ENCODE assay signal across 1 cellular context in the genomic region with DNA sequence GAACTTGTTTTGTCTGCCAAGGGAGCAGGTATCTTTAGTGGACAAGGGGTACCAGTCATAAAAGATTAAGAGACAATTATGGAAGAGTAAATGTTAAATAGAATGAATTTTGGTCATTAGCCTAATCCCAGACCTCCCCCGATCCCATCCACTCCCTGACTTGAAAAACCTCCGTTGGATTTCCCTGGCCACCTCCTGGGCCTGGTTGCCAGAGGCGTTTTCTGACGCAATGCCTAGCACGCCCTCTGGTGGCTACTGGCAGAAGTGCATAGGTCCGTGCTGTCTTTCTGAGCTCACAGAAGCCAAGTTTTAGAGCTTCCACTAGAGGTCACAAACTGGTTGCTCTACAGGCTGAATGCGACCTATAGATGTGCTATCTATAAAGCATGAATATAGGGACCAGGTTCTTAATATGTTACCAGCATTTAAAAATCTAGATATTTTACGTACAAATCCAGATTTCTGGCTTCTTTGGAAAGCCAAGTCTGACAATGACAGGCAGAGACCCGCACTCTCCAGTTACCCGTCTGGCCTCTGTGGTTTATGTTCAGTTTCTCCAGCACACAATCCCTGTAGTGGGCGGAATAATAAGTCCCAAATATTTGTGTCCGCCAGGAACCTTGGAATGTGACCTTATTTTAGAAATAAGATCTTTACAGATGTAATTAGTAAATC.
TF ChIP-seq lines count a peak whose summit lies in the region.

No MANE protein-coding gene starts in this region.

TF ChIP-seq in HepG2, 621 proteins besides CTCF, POLR2A, EP300 and RAD21 (continued from another document and continues in another):
- TF ChIP-seq SYNCRIP (IDR thresholded peaks at IDR 0.05; ENCODE audit: insufficient read depth, low read depth, low read length) (no peak), SMAD9 (CRISPR knock-in tag; IDR thresholded peaks at IDR 0.05) (no peak), CHD4 (IDR thresholded peaks at IDR 0.05; ENCODE audit: borderline replicate concordance, low read length) (no peak), FLYWCH1 (CRISPR knock-in tag; IDR thresholded peaks at IDR 0.05) (no peak), DPF2 (CRISPR knock-in tag; IDR thresholded peaks at IDR 0.05; ENCODE audit: borderline replicate concordance, low read depth) (no peak), DR1 (CRISPR knock-in tag; IDR thresholded peaks at IDR 0.05) (no peak), ZNF878 (CRISPR knock-in tag; IDR thresholded peaks at IDR 0.05) (no peak), ZNF749 (CRISPR knock-in tag; IDR thresholded peaks at IDR 0.05; ENCODE audit: borderline replicate concordance) (no peak), ZNF747 (CRISPR knock-in tag; IDR thresholded peaks at IDR 0.05; ENCODE audit: borderline replicate concordance) (no peak), ZNF570 (CRISPR knock-in tag; IDR thresholded peaks at IDR 0.05; ENCODE audit: borderline replicate concordance) (no peak), ZNF234 (CRISPR knock-in tag; conservative IDR thresholded peaks at IDR 0.05) (no peak), HNRNPLL (IDR thresholded peaks at IDR 0.05; ENCODE audit: low read depth, low read length, poor library complexity, severe bottlenecking) (no peak), ZBTB20 (CRISPR knock-in tag; IDR thresholded peaks at IDR 0.05; ENCODE audit: borderline replicate concordance, low read depth) (peak; percentile 78; the same call in 1 of the 2 replicates), ADNP (CRISPR knock-in tag; IDR thresholded peaks at IDR 0.05) (no peak), NCOR1 (IDR thresholded peaks at IDR 0.05; ENCODE audit: borderline replicate concordance, low read length) (no peak), ZNF552 (CRISPR knock-in tag; IDR thresholded peaks at IDR 0.05; ENCODE audit: borderline replicate concordance) (no peak), TSC22D2 (CRISPR knock-in tag; IDR thresholded peaks at IDR 0.05; ENCODE audit: borderline replicate concordance) (0 out of 2 replicates have a peak, but pooled peaks have one; percentile 76), ETV5 (CRISPR knock-in tag; IDR thresholded peaks at IDR 0.05; ENCODE audit: borderline replicate concordance) (peak; percentile 46; the same call in 1 of the 2 replicates), U2AF1 (optimal IDR thresholded peaks at IDR 0.05; ENCODE audit: low read depth, low read length) (no peak), ZNF547 (CRISPR knock-in tag; IDR thresholded peaks at IDR 0.05) (no peak), FOXM1 (CRISPR knock-in tag; IDR thresholded peaks at IDR 0.05) (no peak), GPN1 (CRISPR knock-in tag; IDR thresholded peaks at IDR 0.05; ENCODE audit: borderline replicate concordance) (no peak), ZZZ3 (CRISPR knock-in tag; IDR thresholded peaks at IDR 0.05; ENCODE audit: borderline replicate concordance) (no peak), NR2F1 (CRISPR knock-in tag; IDR thresholded peaks at IDR 0.05) (peak in 1 of 2 experiments; percentile 56; a peak in 1 of 4 replicates), ZNF501 (CRISPR knock-in tag; IDR thresholded peaks at IDR 0.05) (peak; percentile 47), CEBPB (IDR thresholded peaks at IDR 0.05; ENCODE audit: borderline replicate concordance, low read depth, low read length) (peak; percentile 89), ZNF263 (CRISPR knock-in tag; IDR thresholded peaks at IDR 0.05) (no peak), MED13 (CRISPR knock-in tag; IDR thresholded peaks at IDR 0.05) (no peak), ARID2 (CRISPR knock-in tag; IDR thresholded peaks at IDR 0.05; ENCODE audit: borderline replicate concordance) (no peak), POLR2AphosphoS2 (IDR thresholded peaks at IDR 0.05; ENCODE audit: low read depth, low read length) (no peak)
- TF ChIP-seq, protein P1, sequence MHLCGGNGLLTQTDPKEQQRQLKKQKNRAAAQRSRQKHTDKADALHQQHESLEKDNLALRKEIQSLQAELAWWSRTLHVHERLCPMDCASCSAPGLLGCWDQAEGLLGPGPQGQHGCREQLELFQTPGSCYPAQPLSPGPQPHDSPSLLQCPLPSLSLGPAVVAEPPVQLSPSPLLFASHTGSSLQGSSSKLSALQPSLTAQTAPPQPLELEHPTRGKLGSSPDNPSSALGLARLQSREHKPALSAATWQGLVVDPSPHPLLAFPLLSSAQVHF (CRISPR knock-in tag; IDR thresholded peaks at IDR 0.05), result no peak
- TF ChIP-seq, protein P2, sequence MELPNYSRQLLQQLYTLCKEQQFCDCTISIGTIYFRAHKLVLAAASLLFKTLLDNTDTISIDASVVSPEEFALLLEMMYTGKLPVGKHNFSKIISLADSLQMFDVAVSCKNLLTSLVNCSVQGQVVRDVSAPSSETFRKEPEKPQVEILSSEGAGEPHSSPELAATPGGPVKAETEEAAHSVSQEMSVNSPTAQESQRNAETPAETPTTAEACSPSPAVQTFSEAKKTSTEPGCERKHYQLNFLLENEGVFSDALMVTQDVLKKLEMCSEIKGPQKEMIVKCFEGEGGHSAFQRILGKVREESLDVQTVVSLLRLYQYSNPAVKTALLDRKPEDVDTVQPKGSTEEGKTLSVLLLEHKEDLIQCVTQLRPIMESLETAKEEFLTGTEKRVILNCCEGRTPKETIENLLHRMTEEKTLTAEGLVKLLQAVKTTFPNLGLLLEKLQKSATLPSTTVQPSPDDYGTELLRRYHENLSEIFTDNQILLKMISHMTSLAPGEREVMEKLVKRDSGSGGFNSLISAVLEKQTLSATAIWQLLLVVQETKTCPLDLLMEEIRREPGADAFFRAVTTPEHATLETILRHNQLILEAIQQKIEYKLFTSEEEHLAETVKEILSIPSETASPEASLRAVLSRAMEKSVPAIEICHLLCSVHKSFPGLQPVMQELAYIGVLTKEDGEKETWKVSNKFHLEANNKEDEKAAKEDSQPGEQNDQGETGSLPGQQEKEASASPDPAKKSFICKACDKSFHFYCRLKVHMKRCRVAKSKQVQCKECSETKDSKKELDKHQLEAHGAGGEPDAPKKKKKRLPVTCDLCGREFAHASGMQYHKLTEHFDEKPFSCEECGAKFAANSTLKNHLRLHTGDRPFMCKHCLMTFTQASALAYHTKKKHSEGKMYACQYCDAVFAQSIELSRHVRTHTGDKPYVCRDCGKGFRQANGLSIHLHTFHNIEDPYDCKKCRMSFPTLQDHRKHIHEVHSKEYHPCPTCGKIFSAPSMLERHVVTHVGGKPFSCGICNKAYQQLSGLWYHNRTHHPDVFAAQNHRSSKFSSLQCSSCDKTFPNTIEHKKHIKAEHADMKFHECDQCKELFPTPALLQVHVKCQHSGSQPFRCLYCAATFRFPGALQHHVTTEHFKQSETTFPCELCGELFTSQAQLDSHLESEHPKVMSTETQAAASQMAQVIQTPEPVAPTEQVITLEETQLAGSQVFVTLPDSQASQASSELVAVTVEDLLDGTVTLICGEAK (IDR thresholded peaks at IDR 0.05), result no peak
- TF ChIP-seq, protein P2 (CRISPR knock-in tag; IDR thresholded peaks at IDR 0.05), result no peak
- TF ChIP-seq, protein P3, sequence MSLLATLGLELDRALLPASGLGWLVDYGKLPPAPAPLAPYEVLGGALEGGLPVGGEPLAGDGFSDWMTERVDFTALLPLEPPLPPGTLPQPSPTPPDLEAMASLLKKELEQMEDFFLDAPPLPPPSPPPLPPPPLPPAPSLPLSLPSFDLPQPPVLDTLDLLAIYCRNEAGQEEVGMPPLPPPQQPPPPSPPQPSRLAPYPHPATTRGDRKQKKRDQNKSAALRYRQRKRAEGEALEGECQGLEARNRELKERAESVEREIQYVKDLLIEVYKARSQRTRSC (CRISPR knock-in tag; IDR thresholded peaks at IDR 0.05; ENCODE audit: low read depth), result no peak
- TF ChIP-seq, protein P4, sequence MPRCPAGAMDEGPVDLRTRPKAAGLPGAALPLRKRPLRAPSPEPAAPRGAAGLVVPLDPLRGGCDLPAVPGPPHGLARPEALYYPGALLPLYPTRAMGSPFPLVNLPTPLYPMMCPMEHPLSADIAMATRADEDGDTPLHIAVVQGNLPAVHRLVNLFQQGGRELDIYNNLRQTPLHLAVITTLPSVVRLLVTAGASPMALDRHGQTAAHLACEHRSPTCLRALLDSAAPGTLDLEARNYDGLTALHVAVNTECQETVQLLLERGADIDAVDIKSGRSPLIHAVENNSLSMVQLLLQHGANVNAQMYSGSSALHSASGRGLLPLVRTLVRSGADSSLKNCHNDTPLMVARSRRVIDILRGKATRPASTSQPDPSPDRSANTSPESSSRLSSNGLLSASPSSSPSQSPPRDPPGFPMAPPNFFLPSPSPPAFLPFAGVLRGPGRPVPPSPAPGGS (CRISPR knock-in tag; IDR thresholded peaks at IDR 0.05), result no peak
- TF ChIP-seq, protein P5, sequence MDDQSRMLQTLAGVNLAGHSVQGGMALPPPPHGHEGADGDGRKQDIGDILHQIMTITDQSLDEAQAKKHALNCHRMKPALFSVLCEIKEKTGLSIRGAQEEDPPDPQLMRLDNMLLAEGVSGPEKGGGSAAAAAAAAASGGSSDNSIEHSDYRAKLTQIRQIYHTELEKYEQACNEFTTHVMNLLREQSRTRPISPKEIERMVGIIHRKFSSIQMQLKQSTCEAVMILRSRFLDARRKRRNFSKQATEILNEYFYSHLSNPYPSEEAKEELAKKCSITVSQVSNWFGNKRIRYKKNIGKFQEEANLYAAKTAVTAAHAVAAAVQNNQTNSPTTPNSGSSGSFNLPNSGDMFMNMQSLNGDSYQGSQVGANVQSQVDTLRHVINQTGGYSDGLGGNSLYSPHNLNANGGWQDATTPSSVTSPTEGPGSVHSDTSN (CRISPR knock-in tag; IDR thresholded peaks at IDR 0.05; ENCODE audit: borderline replicate concordance), result no peak
- TF ChIP-seq, protein P6, sequence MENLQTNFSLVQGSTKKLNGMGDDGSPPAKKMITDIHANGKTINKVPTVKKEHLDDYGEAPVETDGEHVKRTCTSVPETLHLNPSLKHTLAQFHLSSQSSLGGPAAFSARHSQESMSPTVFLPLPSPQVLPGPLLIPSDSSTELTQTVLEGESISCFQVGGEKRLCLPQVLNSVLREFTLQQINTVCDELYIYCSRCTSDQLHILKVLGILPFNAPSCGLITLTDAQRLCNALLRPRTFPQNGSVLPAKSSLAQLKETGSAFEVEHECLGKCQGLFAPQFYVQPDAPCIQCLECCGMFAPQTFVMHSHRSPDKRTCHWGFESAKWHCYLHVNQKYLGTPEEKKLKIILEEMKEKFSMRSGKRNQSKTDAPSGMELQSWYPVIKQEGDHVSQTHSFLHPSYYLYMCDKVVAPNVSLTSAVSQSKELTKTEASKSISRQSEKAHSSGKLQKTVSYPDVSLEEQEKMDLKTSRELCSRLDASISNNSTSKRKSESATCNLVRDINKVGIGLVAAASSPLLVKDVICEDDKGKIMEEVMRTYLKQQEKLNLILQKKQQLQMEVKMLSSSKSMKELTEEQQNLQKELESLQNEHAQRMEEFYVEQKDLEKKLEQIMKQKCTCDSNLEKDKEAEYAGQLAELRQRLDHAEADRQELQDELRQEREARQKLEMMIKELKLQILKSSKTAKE (CRISPR knock-in tag; IDR thresholded peaks at IDR 0.05; ENCODE audit: borderline replicate concordance), result no peak
- TF ChIP-seq, protein P7, sequence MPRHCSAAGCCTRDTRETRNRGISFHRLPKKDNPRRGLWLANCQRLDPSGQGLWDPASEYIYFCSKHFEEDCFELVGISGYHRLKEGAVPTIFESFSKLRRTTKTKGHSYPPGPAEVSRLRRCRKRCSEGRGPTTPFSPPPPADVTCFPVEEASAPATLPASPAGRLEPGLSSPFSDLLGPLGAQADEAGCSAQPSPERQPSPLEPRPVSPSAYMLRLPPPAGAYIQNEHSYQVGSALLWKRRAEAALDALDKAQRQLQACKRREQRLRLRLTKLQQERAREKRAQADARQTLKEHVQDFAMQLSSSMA (CRISPR knock-in tag; IDR thresholded peaks at IDR 0.05), result no peak
- TF ChIP-seq, protein P8, sequence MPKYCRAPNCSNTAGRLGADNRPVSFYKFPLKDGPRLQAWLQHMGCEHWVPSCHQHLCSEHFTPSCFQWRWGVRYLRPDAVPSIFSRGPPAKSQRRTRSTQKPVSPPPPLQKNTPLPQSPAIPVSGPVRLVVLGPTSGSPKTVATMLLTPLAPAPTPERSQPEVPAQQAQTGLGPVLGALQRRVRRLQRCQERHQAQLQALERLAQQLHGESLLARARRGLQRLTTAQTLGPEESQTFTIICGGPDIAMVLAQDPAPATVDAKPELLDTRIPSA (CRISPR knock-in tag; IDR thresholded peaks at IDR 0.05; ENCODE audit: borderline replicate concordance), result no peak
- TF ChIP-seq, protein P9, sequence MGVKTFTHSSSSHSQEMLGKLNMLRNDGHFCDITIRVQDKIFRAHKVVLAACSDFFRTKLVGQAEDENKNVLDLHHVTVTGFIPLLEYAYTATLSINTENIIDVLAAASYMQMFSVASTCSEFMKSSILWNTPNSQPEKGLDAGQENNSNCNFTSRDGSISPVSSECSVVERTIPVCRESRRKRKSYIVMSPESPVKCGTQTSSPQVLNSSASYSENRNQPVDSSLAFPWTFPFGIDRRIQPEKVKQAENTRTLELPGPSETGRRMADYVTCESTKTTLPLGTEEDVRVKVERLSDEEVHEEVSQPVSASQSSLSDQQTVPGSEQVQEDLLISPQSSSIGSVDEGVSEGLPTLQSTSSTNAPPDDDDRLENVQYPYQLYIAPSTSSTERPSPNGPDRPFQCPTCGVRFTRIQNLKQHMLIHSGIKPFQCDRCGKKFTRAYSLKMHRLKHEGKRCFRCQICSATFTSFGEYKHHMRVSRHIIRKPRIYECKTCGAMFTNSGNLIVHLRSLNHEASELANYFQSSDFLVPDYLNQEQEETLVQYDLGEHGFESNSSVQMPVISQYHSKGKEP (CRISPR knock-in tag; IDR thresholded peaks at IDR 0.05), result 0 out of 2 replicates have a peak, but pooled peaks have one; percentile 44
- TF ChIP-seq, protein P10, sequence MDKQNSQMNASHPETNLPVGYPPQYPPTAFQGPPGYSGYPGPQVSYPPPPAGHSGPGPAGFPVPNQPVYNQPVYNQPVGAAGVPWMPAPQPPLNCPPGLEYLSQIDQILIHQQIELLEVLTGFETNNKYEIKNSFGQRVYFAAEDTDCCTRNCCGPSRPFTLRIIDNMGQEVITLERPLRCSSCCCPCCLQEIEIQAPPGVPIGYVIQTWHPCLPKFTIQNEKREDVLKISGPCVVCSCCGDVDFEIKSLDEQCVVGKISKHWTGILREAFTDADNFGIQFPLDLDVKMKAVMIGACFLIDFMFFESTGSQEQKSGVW (CRISPR knock-in tag; IDR thresholded peaks at IDR 0.05; ENCODE audit: borderline replicate concordance), result no peak
